ENCODE assay signal across 8 cellular contexts in the genomic region with DNA sequence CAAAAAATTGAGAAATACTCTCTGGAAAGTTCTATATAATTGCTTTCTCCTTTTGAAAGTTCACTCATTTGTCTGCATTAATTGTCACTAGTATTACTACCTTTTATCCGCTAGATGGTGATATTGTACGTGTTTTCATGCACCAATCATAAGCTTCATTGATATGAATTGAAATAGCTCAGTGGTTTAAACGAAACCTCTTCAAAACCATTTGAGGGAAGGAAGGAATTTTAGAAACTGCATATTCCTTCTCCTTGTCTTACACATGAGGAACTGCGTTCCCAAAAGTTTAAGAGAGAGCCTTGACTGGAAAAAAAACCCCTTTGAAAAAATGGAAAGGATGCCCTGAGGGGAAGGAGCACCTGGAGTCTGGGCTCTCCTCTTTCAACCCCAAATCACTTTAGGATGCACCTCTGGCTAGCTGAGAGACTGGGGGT.
DNase-seq lines count a peak whose midpoint lies in the region; ATAC-seq and TF ChIP-seq lines count a peak whose summit lies in the region.

No MANE protein-coding gene starts in this region.

- intact Hi-C loops in Right ventricle myocardium superior (cut with DNase I) (loop anchor here (5.0 to 10.0 kb wide), 2 partner anchors 1183 to 1455 kb away; no protein-coding TSS in a partner anchor), cardiac septum (cut with DNase I) (loop anchor here (2.0 to 10.0 kb wide), 2 partner anchors 833 to 1457 kb away; no protein-coding TSS in a partner anchor), left ventricle myocardium superior (cut with micrococcal nuclease) (no loop called here)
- intact Hi-C loops in activated CD8-positive, alpha-beta T cell treated with anti-CD3 and anti-CD28 coated beads for 36 hours (cut with micrococcal nuclease): loop anchor here (2.0 to 5.0 kb wide), 2 partner anchors 53 to 840 kb away; no protein-coding TSS in a partner anchor

- no peaks in the 10 kb centered on the region for H3K4me1 ChIP-seq in effector memory CD4-positive, alpha-beta T cell (ENCODE audit: control insufficient read depth, insufficient read depth, low read length, poor library complexity, severe bottlenecking)

- ATAC-seq in Right ventricle myocardium superior (ENCODE audit: poor library complexity): peak; percentile 64
- peak; percentile 70 for ATAC-seq in activated CD8-positive, alpha-beta T cell treated with anti-CD3 and anti-CD28 coated beads for 36 hours
- ATAC-seq in left ventricle myocardium superior: peak; percentile 56

- no peak overlapping the region for H3K4me3 Mint-ChIP-seq in activated CD8-positive, alpha-beta T cell treated with anti-CD3 and anti-CD28 coated beads for 36 hours

- H3K27ac ChIP-seq in effector memory CD4-positive, alpha-beta T cell (ENCODE audit: insufficient read depth, low read length, poor library complexity, severe bottlenecking): no peak overlapping the region

- H3K36me3 Mint-ChIP-seq in activated CD8-positive, alpha-beta T cell treated with anti-CD3 and anti-CD28 coated beads for 36 hours (ENCODE audit: low read depth): no peaks in the 10 kb centered on the region

- POLR2A ChIA-PET in activated CD8-positive, alpha-beta T cell treated with anti-CD3 and anti-CD28 coated beads for 36 hours (lab: Charles Lee): no interaction called here

- H3K4me1 Mint-ChIP-seq in activated CD8-positive, alpha-beta T cell treated with anti-CD3 and anti-CD28 coated beads for 36 hours (ENCODE audit: low read depth): peaks cover 7% of the 10 kb centered on the region

- H3K9me3 ChIP-seq in effector memory CD4-positive, alpha-beta T cell (ENCODE audit: control insufficient read depth, low read length): no peaks in the 10 kb centered on the region

- H3K36me3 ChIP-seq in H7 (replicated peaks; ENCODE audit: control insufficient read depth, insufficient read depth, low read length): no peaks in the 10 kb centered on the region
- no peaks in the 10 kb centered on the region for H3K36me3 ChIP-seq in effector memory CD4-positive, alpha-beta T cell (ENCODE audit: control insufficient read depth, insufficient read depth, low read length)

- peak; percentile 78 for TF ChIP-seq CTCF in activated CD8-positive, alpha-beta T cell treated with anti-CD3 and anti-CD28 coated beads for 36 hours (IDR thresholded peaks at IDR 0.05)

- peaks cover 12% of the 10 kb centered on the region for H3K27me3 Mint-ChIP-seq in activated CD8-positive, alpha-beta T cell treated with anti-CD3 and anti-CD28 coated beads for 36 hours

- no peak overlapping the region for H3K27ac Mint-ChIP-seq in activated CD8-positive, alpha-beta T cell treated with anti-CD3 and anti-CD28 coated beads for 36 hours

- H3K27me3 ChIP-seq in H7 (ENCODE audit: control insufficient read depth, insufficient read depth, low read length): no peaks in the 10 kb centered on the region
- H3K27me3 ChIP-seq in effector memory CD4-positive, alpha-beta T cell (replicated peaks; ENCODE audit: control insufficient read depth, insufficient read depth, low read length, poor library complexity, severe bottlenecking): no peaks in the 10 kb centered on the region

- no peak for DNase-seq in Right ventricle myocardium superior
- no peak for DNase-seq in cardiac septum (ENCODE audit: low spot score)
- DNase-seq in H7: peak; percentile 43
- DNase-seq in M059J (ENCODE audit: low read depth): peak; percentile 34
- DNase-seq in activated CD8-positive, alpha-beta T cell treated with anti-CD3 and anti-CD28 coated beads for 36 hours: no peak
- no peak for DNase-seq in left ventricle myocardium superior
- peak; percentile 18 for DNase-seq in stromal cell of bone marrow (ENCODE audit: low read depth)
- DNase-seq in effector memory CD4-positive, alpha-beta T cell: no peak

- H3K4me3 ChIP-seq in H7 (ENCODE audit: insufficient read depth, low read depth, low read length): no peak overlapping the region
- no peak overlapping the region for H3K4me3 ChIP-seq in effector memory CD4-positive, alpha-beta T cell (ENCODE audit: insufficient read depth, low read depth, low read length, poor library complexity, severe bottlenecking)

- no peaks in the 10 kb centered on the region for H3K9me3 Mint-ChIP-seq in activated CD8-positive, alpha-beta T cell treated with anti-CD3 and anti-CD28 coated beads for 36 hours

- CTCF ChIA-PET in activated CD8-positive, alpha-beta T cell treated with anti-CD3 and anti-CD28 coated beads for 36 hours (lab: Charles Lee): interaction anchor here (0.6 to 2.2 kb wide), 27 partner anchors 9 to 1458 kb away, joined by 3 to 52 read pairs (median 4); no protein-coding TSS in a partner anchor

Comparison
In these comparisons a context has a peak if more than half of its experiments do, and no peak if none do; other contexts are left out.
1. DNase-seq: peak in H7 (single experiment), M059J (single experiment) and stromal cell of bone marrow (single experiment); none in Right ventricle myocardium superior (single experiment), cardiac septum (single experiment), activated CD8-positive, alpha-beta T cell treated with anti-CD3 and anti-CD28 coated beads for 36 hours (single experiment), left ventricle myocardium superior (single experiment) and effector memory CD4-positive, alpha-beta T cell (0 of 3).
2. Peak in every context shown above with its lines, with median percentiles within 50 percentile points of each other: ATAC-seq.